Comparison of ENCODE assay signal across 23 cellular contexts in the genomic region with DNA sequence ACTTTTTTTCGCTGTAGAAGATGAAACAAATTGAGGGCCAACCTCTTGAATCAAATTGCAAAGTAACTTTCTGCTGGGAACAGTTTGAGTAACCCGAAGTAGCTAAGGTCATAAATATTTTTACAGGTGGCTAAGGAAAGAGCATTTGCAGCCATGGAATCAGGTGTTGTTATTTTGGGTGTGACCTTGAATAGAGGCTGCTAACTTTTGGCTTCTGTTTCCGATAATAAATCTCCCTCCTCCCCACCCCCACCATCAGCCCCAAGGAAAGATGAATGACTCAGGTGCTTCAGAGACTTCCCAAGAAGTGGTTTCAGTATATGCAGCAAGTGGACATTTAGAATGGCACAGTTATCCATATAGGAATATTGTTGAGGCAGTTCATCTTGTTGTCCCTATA.
"Had no signal": no experiment of that assay in that cellular context is flagged by ENCODE, and none has a peak within 500 bp of the region (broad histone marks: within the 10 kb centered on the region; RNA-seq: fewer than 3 reads in every experiment).

No MANE protein-coding gene starts in this region.

- H3K4me3 ChIP-seq: esophagus muscularis mucosa, gastroesophageal sphincter, lung, right atrium auricular region, sigmoid colon, smooth muscle cell, suprapubic skin, thyroid gland, upper lobe of left lung, uterus had no signal

- DNase-seq: effector memory CD4-positive, alpha-beta T cell; glutamatergic neuron; immature natural killer cell; left ventricle myocardium superior; mesenchymal stem cell; midbrain; naive B cell; sigmoid colon; stimulated activated CD4-positive, alpha-beta T cell treated with anti-CD3 and anti-CD28 coated beads, Interleukin-2, amount 100 ng/mL, for 48 hours; stimulated activated CD8-positive, alpha-beta memory T cell treated with anti-CD3 and anti-CD28 coated beads, Interleukin-4, amount 100 ng/mL, for 48 hours; stimulated activated naive CD8-positive, alpha-beta T cell treated with anti-CD3 and anti-CD28 coated beads, Interleukin-15, Interleukin-2, amounts not matched to agents 100 U/mL and 50 U/mL, for 24 hours; thyroid gland; upper lobe of left lung; uterus had no signal

- H3K4me2 ChIP-seq: smooth muscle cell had no signal

- ATAC-seq: gastroesophageal sphincter; left ventricle myocardium superior; stimulated activated effector memory CD8-positive, alpha-beta T cell treated with anti-CD3 and anti-CD28 coated beads, Interleukin-12 subunit alpha, Interleukin-12 subunit beta, amount 100 ng/mL, for 72 hours; stimulated activated naive CD8-positive, alpha-beta T cell treated with anti-CD3 and anti-CD28 coated beads, Interleukin-15, Interleukin-2, amounts not matched to agents 100 U/mL and 50 U/mL, for 24 hours had no signal

- H3K27ac ChIP-seq: epithelial cell of prostate, esophagus muscularis mucosa, gastroesophageal sphincter, right atrium auricular region, sigmoid colon, suprapubic skin, thyroid gland, upper lobe of left lung, uterus had no signal

- H3K4me1 ChIP-seq: right atrium auricular region, suprapubic skin, thyroid gland, upper lobe of left lung, uterus had no signal

- FAIRE-seq: keratinocyte had no signal

- H3K36me3 ChIP-seq: esophagus muscularis mucosa, gastroesophageal sphincter, right atrium auricular region, sigmoid colon, suprapubic skin, thyroid gland, upper lobe of left lung had no signal

- H3K9me3 ChIP-seq: esophagus muscularis mucosa, gastroesophageal sphincter, right atrium auricular region, sigmoid colon, suprapubic skin, thyroid gland, upper lobe of left lung, uterus had no signal

- H3K27me3 ChIP-seq: esophagus muscularis mucosa, gastroesophageal sphincter, right atrium auricular region, sigmoid colon, suprapubic skin, thyroid gland, upper lobe of left lung, uterus had no signal
